In genomic region chr5:61450170-61450815, GRCh38 we compare ENCODE assay signal across 10 cellular contexts.
DNase-seq lines count a peak whose midpoint lies in the region; ATAC-seq, FAIRE-seq and TF ChIP-seq lines count a peak whose summit lies in the region.
"Had no signal": no experiment of that assay in that cellular context is flagged by ENCODE, and none has a peak within 500 bp of the region (broad histone marks: within the 10 kb centered on the region; RNA-seq: fewer than 3 reads in every experiment).

No MANE protein-coding gene starts in this region.

- peak; percentile 60 for DNase-seq in DMS53 (lab: John Stamatoyannopoulos, UW)
- peak; percentile 42 for DNase-seq in SK-N-DZ (ENCODE audit: low spot score)
- peak; percentile 94 for DNase-seq in fibroblast of the aortic adventitia (ENCODE audit: low read depth)
- peak in 3 of 6 donors; percentile 18 to 44 (median 23) for DNase-seq in pancreas
- no peak for DNase-seq in NCI-H345 (lab: John Stamatoyannopoulos, UW)
- no peak for DNase-seq in pons (ENCODE audit: low spot score)
- DNase-seq in NCI-H2227 (lab: John Stamatoyannopoulos, UW; ENCODE audit: unreplicated experiment): no peak
- no peak for DNase-seq in CD4-positive, alpha-beta memory T cell

- H3K4me3 Mint-ChIP-seq in CD4-positive, alpha-beta memory T cell: no peak overlapping the region

- no peaks in the 10 kb centered on the region for H3K27me3 ChIP-seq in pancreas
- H3K27me3 ChIP-seq in CD4-positive, alpha-beta memory T cell (ENCODE audit: insufficient read depth, low read length): no peaks in the 10 kb centered on the region

- H3K9me3 Mint-ChIP-seq in CD4-positive, alpha-beta memory T cell: peaks cover 4 to 36% (median 20%) of the 10 kb centered on the region in 8 donors

- peaks cover 9 to 29% (median 15%) of the 10 kb centered on the region in 3 donors for H3K4me1 ChIP-seq in pancreas
- H3K4me1 ChIP-seq in CD4-positive, alpha-beta memory T cell (ENCODE audit: insufficient read depth, low read length): no peaks in the 10 kb centered on the region

- CTCF ChIA-PET in CD4-positive, alpha-beta memory T cell (lab: Charles Lee; ENCODE audit: partially characterized antibody): no interaction called here

- peaks cover 23 to 29% of the 10 kb centered on the region in 2 donors for H3K36me3 Mint-ChIP-seq in CD4-positive, alpha-beta memory T cell

- no peak overlapping the region for H3K27ac Mint-ChIP-seq in CD4-positive, alpha-beta memory T cell

- no peaks in the 10 kb centered on the region for H3K27me3 Mint-ChIP-seq in CD4-positive, alpha-beta memory T cell

- no peaks in the 10 kb centered on the region for H3K36me3 ChIP-seq in pancreas
- H3K36me3 ChIP-seq in CD4-positive, alpha-beta memory T cell (ENCODE audit: insufficient read depth, low read length): no peaks in the 10 kb centered on the region

- peaks cover 5 to 13% (median 7%) of the 10 kb centered on the region in 4 donors for H3K4me1 Mint-ChIP-seq in CD4-positive, alpha-beta memory T cell

- intact Hi-C loops in pancreas (cut with DNase I): no loop called here
- intact Hi-C loops in CD4-positive, alpha-beta memory T cell (cut with micrococcal nuclease): no loop called here

- peak overlapping the region in 2 of 4 donors; percentile 70 to 79 for H3K27ac ChIP-seq in pancreas
- H3K27ac ChIP-seq in CD4-positive, alpha-beta memory T cell (ENCODE audit: low read depth, low read length): no peak overlapping the region

- 28% methylated on average over 1 of the region's 1 CpG for WGBS in pancreas, 2 donors

- FAIRE-seq in pancreas (lab: Jason Lieb, UNC): peak; percentile 56
- FAIRE-seq: GM12892, K562 had no signal

- H3K4me3 ChIP-seq in fibroblast of the aortic adventitia (ENCODE audit: low read depth, low read length) (peak overlapping the region; percentile 11), pancreas (no peak overlapping the region)
- no peak overlapping the region for H3K4me3 ChIP-seq in CD4-positive, alpha-beta memory T cell (ENCODE audit: low read length in 2 of 2)
- H3K4me3 ChIP-seq: K562 had no signal

- H3K9me3 ChIP-seq in pancreas: no peaks in the 10 kb centered on the region
- peaks cover 0 to 11% of the 10 kb centered on the region in 2 donors for H3K9me3 ChIP-seq in CD4-positive, alpha-beta memory T cell (ENCODE audit: control insufficient read depth in 1 of 2, low read length in 2 of 2)

- TF ChIP-seq CTCF in fibroblast of the aortic adventitia (IDR thresholded peaks at IDR 0.05; ENCODE audit: insufficient read depth, low read length) (no peak), pancreas (IDR thresholded peaks at IDR 0.05) (no peak)

- peak; percentile 71 to 91 (median 88) for ATAC-seq in pancreas
- ATAC-seq: K562 had no signal

- POLR2A ChIA-PET in CD4-positive, alpha-beta memory T cell (lab: Charles Lee; ENCODE audit: partially characterized antibody): no interaction called here

Comparison
In these comparisons a context has a peak if more than half of its experiments do, and no peak if none do; other contexts are left out.
1. DNase-seq: peak in DMS53 (single experiment), SK-N-DZ (single experiment) and fibroblast of the aortic adventitia (single experiment); none in NCI-H345 (single experiment), pons (single experiment), NCI-H2227 (single experiment) and CD4-positive, alpha-beta memory T cell (0 of 5).